Comparison of ENCODE assay signal across 1 cellular context in the genomic region with DNA sequence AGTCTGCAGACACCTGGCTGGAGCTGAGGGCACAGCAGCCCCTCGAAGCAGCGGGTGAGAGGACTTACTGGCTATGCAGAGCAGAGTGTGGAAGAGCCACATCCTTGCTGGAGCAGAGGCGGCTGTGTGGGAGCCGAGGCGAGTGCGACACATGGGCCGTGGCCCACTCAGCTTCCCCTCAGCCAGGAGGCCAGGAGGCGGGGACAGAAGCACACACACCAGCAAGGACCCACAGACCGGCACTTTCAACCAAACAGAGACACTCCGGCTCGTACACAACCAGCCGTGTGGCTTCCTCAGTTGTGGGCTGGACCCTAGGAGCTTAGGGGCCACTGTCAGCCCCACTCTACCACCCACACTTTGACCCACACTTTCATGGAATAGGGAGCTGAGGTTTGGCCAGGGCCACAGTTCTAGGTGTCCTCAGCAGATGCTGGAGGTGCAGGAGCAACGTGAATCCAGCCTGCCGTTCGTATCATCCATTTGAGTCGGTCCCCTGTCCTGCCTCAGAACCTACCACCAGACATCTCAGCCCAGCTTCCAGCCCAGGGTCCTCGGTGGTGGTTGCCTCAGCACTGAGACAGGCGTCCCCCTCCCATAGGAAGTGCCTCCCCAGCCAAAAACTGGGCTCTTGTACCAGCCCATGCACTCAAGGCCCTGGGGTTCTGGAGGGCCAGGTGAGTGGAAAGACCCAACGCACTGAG.
TF ChIP-seq lines count a peak whose summit lies in the region.

A gene with protein sequence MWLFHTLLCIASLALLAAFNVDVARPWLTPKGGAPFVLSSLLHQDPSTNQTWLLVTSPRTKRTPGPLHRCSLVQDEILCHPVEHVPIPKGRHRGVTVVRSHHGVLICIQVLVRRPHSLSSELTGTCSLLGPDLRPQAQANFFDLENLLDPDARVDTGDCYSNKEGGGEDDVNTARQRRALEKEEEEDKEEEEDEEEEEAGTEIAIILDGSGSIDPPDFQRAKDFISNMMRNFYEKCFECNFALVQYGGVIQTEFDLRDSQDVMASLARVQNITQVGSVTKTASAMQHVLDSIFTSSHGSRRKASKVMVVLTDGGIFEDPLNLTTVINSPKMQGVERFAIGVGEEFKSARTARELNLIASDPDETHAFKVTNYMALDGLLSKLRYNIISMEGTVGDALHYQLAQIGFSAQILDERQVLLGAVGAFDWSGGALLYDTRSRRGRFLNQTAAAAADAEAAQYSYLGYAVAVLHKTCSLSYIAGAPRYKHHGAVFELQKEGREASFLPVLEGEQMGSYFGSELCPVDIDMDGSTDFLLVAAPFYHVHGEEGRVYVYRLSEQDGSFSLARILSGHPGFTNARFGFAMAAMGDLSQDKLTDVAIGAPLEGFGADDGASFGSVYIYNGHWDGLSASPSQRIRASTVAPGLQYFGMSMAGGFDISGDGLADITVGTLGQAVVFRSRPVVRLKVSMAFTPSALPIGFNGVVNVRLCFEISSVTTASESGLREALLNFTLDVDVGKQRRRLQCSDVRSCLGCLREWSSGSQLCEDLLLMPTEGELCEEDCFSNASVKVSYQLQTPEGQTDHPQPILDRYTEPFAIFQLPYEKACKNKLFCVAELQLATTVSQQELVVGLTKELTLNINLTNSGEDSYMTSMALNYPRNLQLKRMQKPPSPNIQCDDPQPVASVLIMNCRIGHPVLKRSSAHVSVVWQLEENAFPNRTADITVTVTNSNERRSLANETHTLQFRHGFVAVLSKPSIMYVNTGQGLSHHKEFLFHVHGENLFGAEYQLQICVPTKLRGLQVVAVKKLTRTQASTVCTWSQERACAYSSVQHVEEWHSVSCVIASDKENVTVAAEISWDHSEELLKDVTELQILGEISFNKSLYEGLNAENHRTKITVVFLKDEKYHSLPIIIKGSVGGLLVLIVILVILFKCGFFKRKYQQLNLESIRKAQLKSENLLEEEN (minus strand): TSS at position 146 of the 704 bp plus-strand sequence. CDS start 44 bp downstream, at position 102.

TF ChIP-seq in HCT116, 20 proteins besides CTCF, POLR2A, EP300 and RAD21 (continued from another document):
- no peak for TF ChIP-seq YY1 (IDR thresholded peaks at IDR 0.05; ENCODE audit: extremely low read depth, insufficient replicate concordance, low read depth, low read length)
- no peak for TF ChIP-seq TCF7L2 (IDR thresholded peaks at IDR 0.05; ENCODE audit: borderline replicate concordance, extremely low read depth, insufficient read depth, insufficient read length)
- no peak for TF ChIP-seq EGR1 (IDR thresholded peaks at IDR 0.05; ENCODE audit: low read depth)
